11 cellular contexts compared by ENCODE assay signal in the genomic region with DNA sequence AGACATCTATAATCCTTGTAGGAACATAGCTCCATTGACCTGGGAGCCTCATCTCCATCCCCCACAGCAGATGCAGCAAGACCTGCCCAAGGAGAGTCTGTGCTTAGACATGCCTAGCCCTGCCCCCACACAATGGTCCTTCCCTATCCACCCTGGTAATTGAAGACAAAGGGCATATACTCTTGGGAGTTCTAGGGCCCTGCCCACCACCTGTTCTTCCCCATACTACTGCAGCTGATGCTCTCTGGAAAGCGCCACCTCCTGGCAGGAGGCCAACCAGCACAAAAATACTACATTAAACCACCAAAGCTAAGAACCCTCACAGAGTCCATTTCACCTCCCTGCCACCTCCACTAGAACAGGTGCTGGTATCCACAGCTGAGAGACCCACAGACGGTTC. TPM values are rescaled to one million over a fixed set of nuclear protein-coding genes. Genes with fewer than 3 reads are reported as not detected.
DNase-seq lines count a peak whose midpoint lies in the region; ATAC-seq and TF ChIP-seq lines count a peak whose summit lies in the region.
"Not testable (repeated sequence)": the region's sequence is repeated elsewhere in the genome, so short reads cannot be mapped to it uniquely, and the experiment has no call there.
"Had no signal": no experiment of that assay in that cellular context is flagged by ENCODE, and none has a peak within 500 bp of the region (broad histone marks: within the 10 kb centered on the region; RNA-seq: fewer than 3 reads in every experiment).

No MANE protein-coding gene starts in this region.

- not testable (repeated sequence) for H3K4me1 ChIP-seq in DND-41 (ENCODE audit: insufficient read depth, low read length); OCI-LY1 (ENCODE audit: insufficient read depth, low read length, severe bottlenecking); colonic mucosa; mesendoderm (ENCODE audit: control insufficient read depth, low read depth, low read length)

- H2AK5ac ChIP-seq in mesendoderm (ENCODE audit: low read length), result not testable (repeated sequence)

- peak; percentile 57 for TF ChIP-seq CTCF in DND-41 (IDR thresholded peaks at IDR 0.05; ENCODE audit: borderline replicate concordance, extremely low read depth, low read length, poor library complexity, severe bottlenecking)
- TF ChIP-seq CTCF in OCI-LY1 (IDR thresholded peaks at IDR 0.05; ENCODE audit: low read length), result peak; percentile 60
- not testable (repeated sequence) for TF ChIP-seq CTCF in colonic mucosa (IDR thresholded peaks at IDR 0.05)

- H2BK120ac ChIP-seq in mesendoderm (ENCODE audit: low read depth, low read length), result not testable (repeated sequence)

- CTCF ChIA-PET in activated CD4-positive, alpha-beta T cell treated with anti-CD3 and anti-CD28 coated beads for 36 hours (lab: Charles Lee), result interaction anchor here (0.8 to 1.8 kb wide), 11 partner anchors 10 to 141 kb away, joined by 3 to 9 read pairs (median 5); no protein-coding TSS in a partner anchor

- not testable (repeated sequence) for H4K8ac ChIP-seq in mesendoderm (ENCODE audit: low read depth, low read length)

- not testable (repeated sequence) for H3K27me3 ChIP-seq in DND-41 (ENCODE audit: insufficient read depth, low read length, poor library complexity); OCI-LY1 (ENCODE audit: insufficient read depth, low read length); colonic mucosa; mesendoderm (ENCODE audit: insufficient read depth, low read length, poor library complexity)

- H2BK5ac ChIP-seq in mesendoderm (ENCODE audit: low read length), result not testable (repeated sequence)

- H3K4me1 Mint-ChIP-seq in activated CD4-positive, alpha-beta T cell treated with anti-CD3 and anti-CD28 coated beads for 36 hours, result peaks cover 11% of the 10 kb centered on the region

- H3K18ac ChIP-seq in mesendoderm (ENCODE audit: low read length), result not testable (repeated sequence)

- H2AFZ ChIP-seq in DND-41 (ENCODE audit: low read depth, low read length); OCI-LY1 (ENCODE audit: low read length): not testable (repeated sequence)

- not testable (repeated sequence) for H3K4me3 ChIP-seq in DND-41 (ENCODE audit: low read depth in 1 of 2, low read length in 2 of 2); OCI-LY1 (ENCODE audit: low read depth, low read length, poor library complexity, severe bottlenecking); colonic mucosa; mesendoderm (ENCODE audit: low read length)

- not testable (repeated sequence) for H3K4me2 ChIP-seq in DND-41 (ENCODE audit: insufficient read depth, low read length); OCI-LY1 (ENCODE audit: low read length); mesendoderm (ENCODE audit: low read length)

- H3K9me2 ChIP-seq in OCI-LY1 (ENCODE audit: low read depth, low read length), result not testable (repeated sequence)

- not testable (repeated sequence) for H3K79me1 ChIP-seq in mesendoderm (ENCODE audit: low read length)

- not testable (repeated sequence) for H3K4me3 Mint-ChIP-seq in activated CD4-positive, alpha-beta T cell treated with anti-CD3 and anti-CD28 coated beads for 36 hours

- H3K9me3 ChIP-seq in DND-41 (ENCODE audit: insufficient read depth, low read length, severe bottlenecking); OCI-LY1 (ENCODE audit: low read length); colonic mucosa: not testable (repeated sequence)

- H3K9me3 Mint-ChIP-seq in activated CD4-positive, alpha-beta T cell treated with anti-CD3 and anti-CD28 coated beads for 36 hours (ENCODE audit: low read depth), result peaks cover 25% of the 10 kb centered on the region

- H3K27me3 Mint-ChIP-seq in activated CD4-positive, alpha-beta T cell treated with anti-CD3 and anti-CD28 coated beads for 36 hours, result not testable (repeated sequence)

- not testable (repeated sequence) for H4K20me1 ChIP-seq in DND-41 (ENCODE audit: insufficient read depth, low read length); OCI-LY1 (ENCODE audit: insufficient read depth, low read length)

- H3K56ac ChIP-seq in mesendoderm (ENCODE audit: low read length), result not testable (repeated sequence)

- H3K79me2 ChIP-seq in DND-41 (ENCODE audit: insufficient read depth, low read length); OCI-LY1 (ENCODE audit: insufficient read depth, low read length); mesendoderm (ENCODE audit: control insufficient read depth, insufficient read depth, low read length): not testable (repeated sequence)

- peak; percentile 36 for DNase-seq in DND-41
- DNase-seq in HT-29 (ENCODE audit: low spot score), result peak; percentile 77
- DNase-seq in NCI-H2029 (lab: John Stamatoyannopoulos, UW), result peak; percentile 21
- DNase-seq in activated CD4-positive, alpha-beta T cell treated with anti-CD3 and anti-CD28 coated beads for 36 hours, result peak; percentile 64
- peak; percentile 26 for DNase-seq in colonic mucosa
- DNase-seq in mesendoderm, result peak; percentile 66
- peak; percentile 87 for DNase-seq in ureter (ENCODE audit: low spot score)

- H3K4ac ChIP-seq in mesendoderm (ENCODE audit: low read depth, low read length), result not testable (repeated sequence)

- H3K9ac ChIP-seq in DND-41 (ENCODE audit: low read depth, low read length); OCI-LY1 (ENCODE audit: low read length); colonic mucosa (ENCODE audit: low read depth in 2 of 2, low read length in 2 of 2); mesendoderm (ENCODE audit: low read length): not testable (repeated sequence)

- intact Hi-C loops in activated CD4-positive, alpha-beta T cell treated with anti-CD3 and anti-CD28 coated beads for 36 hours (cut with DNase I, micrococcal nuclease); colonic mucosa (cut with DNase I): not testable (repeated sequence)

- no CpG with 5 or more reads among the region's 2 CpGs for WGBS in mesendoderm (ENCODE audit: extremely low coverage, insufficient coverage, low lambda C conversion rate)

- H3K36me3 Mint-ChIP-seq in activated CD4-positive, alpha-beta T cell treated with anti-CD3 and anti-CD28 coated beads for 36 hours (ENCODE audit: low read depth), result not testable (repeated sequence)

- POLR2A ChIA-PET in activated CD4-positive, alpha-beta T cell treated with anti-CD3 and anti-CD28 coated beads for 36 hours (lab: Charles Lee), result not testable (repeated sequence)

- H4K5ac ChIP-seq in mesendoderm (ENCODE audit: low read length), result not testable (repeated sequence)

- not testable (repeated sequence) for H3K36me3 ChIP-seq in DND-41 (ENCODE audit: insufficient read depth, low read length); OCI-LY1 (ENCODE audit: insufficient read depth, low read length); colonic mucosa; mesendoderm (ENCODE audit: control insufficient read depth, insufficient read depth, low read length)

- H3K27ac ChIP-seq in DND-41 (ENCODE audit: low read length); OCI-LY1 (ENCODE audit: low read depth, low read length, poor library complexity, severe bottlenecking); colonic mucosa; mesendoderm (ENCODE audit: low read depth, low read length): not testable (repeated sequence)

- not testable (repeated sequence) for H3K27ac Mint-ChIP-seq in activated CD4-positive, alpha-beta T cell treated with anti-CD3 and anti-CD28 coated beads for 36 hours

- not testable (repeated sequence) for H3K23ac ChIP-seq in mesendoderm (ENCODE audit: low read length)

- not testable (repeated sequence) for H3F3A ChIP-seq in OCI-LY1 (ENCODE audit: insufficient read depth, low read length)

- ATAC-seq in DND-41 (ENCODE audit: insufficient read depth, low read depth); activated CD4-positive, alpha-beta T cell treated with anti-CD3 and anti-CD28 coated beads for 36 hours: not testable (repeated sequence)

- not testable (repeated sequence) for H2BK15ac ChIP-seq in mesendoderm (replicated peaks; ENCODE audit: low read depth)

RNA-seq across cellular contexts. Expression of a gene that starts 18.3 kb away (rescaled TPM):
- total RNA-seq in HT-29 (2014; rRNA removed; shearing (Covaris generic)), result 3.5 and 5.5 TPM in 2 replicates
- total RNA-seq in activated CD4-positive, alpha-beta T cell treated with anti-CD3 and anti-CD28 coated beads for 36 hours, result not detected
- not detected for total RNA-seq in colonic mucosa
- polyA plus RNA-seq in mesendoderm (2013, experiment 1 of 2), result 0.17 TPM
- polyA plus RNA-seq in mesendoderm (2013, experiment 2 of 2), result 0.21 TPM
- total RNA-seq in ureter, result 8.4 TPM
- total RNA-seq: activated CD8-positive, alpha-beta memory T cell treated with anti-CD3 and anti-CD28 coated beads, Interleukin-2, amount 10 ng/mL, durations not matched to agents 7 days and 5 days; CD8-positive, alpha-beta T cell had no signal
- polyA plus RNA-seq: neural cell had no signal

Comparison
In these comparisons a context has a peak if more than half of its experiments do, and no peak if none do; other contexts are left out.
1. DNase-seq: peak in every context shown above with its lines; median percentile 87 in ureter; 77 in HT-29; 66 in mesendoderm; 64 in activated CD4-positive, alpha-beta T cell treated with anti-CD3 and anti-CD28 coated beads for 36 hours; 36 in DND-41; 26 in colonic mucosa; 21 in NCI-H2029.